ENCODE assay signal across 8 cellular contexts in the genomic region with DNA sequence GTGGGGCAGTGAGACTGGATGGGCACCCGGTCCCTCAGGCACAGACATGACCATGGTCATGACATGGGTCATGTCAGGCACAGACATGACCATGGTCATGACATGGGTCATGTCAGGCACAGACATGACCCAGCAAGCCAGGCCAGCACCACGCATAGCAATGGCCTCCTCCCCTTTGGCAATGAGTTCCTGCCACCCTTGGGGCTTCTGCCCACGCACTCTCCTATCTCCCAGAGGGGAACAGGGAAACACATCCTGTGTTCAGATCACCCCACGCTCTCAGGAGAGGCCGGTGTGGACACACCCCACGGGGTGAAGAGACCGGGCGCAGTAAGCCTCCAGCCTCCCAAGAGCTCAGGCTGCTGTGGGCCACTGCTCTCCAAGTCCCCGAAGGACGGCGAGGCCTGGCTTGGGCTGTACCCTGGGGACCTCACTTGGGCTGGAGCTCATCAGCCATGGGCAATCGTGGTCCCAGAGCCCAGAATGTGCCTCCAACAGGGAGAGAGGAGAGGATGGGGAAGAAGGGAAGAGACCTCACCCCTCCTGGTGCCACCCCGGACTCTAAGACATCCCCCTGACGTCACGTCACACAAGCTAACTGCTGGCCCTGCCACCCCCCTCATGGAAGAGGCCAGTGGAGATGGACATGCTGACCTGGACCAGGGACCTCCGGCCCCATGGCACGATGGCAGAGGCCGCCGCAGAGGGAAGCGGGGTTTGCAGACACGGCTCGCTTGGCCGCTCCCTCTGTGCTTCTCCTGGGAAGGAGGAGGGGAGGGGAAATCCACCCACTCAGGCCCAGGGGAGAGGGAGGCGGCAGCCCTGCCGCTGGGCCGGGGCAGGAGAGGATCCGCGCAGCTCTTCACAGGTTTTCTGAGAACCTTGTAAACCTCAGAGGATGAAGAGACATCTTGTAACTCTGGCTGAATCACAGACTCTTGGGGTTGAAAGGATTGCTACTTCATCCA.
DNase-seq lines count a peak whose midpoint lies in the region; ATAC-seq and TF ChIP-seq lines count a peak whose summit lies in the region.

No MANE protein-coding gene starts in this region.

- TF ChIP-seq CTCF in neutrophil (IDR thresholded peaks at IDR 0.05), result no peak

- H3K27me3 ChIP-seq in neutrophil, result peaks cover 26% of the 10 kb centered on the region

- DNase-seq in CD1c-positive myeloid dendritic cell (ENCODE audit: extremely low spot score) (peak; percentile 92), NCI-H187 (lab: John Stamatoyannopoulos, UW) (no peak), G401 (ENCODE audit: low spot score) (no peak), amygdala (lab: John Stamatoyannopoulos, UW) (no peak)
- DNase-seq in activated naive CD4-positive, alpha-beta T cell treated with Interleukin-2 at 50 U/mL for 16 hours, result peak; percentile 21

- ATAC-seq in GM19463 (IDR thresholded peaks at IDR 0.05; ENCODE audit: unreplicated experiment) (peak; percentile 16), HG03571 (IDR thresholded peaks at IDR 0.05; ENCODE audit: unreplicated experiment) (peak; percentile 8)

- peaks cover 20 to 34% of the 10 kb centered on the region in 2 experiments for H3K4me1 ChIP-seq in neutrophil (ENCODE audit: control insufficient read depth in 1 of 2, insufficient read depth in 1 of 2, low read depth in 1 of 2, low read length in 1 of 2)

- in situ Hi-C loops in G401 (cut with HindIII; ENCODE audit: low sequenced_read_pairs), result no loop called here

- peaks cover 10% of the 10 kb centered on the region for H3K36me3 ChIP-seq in neutrophil

- H3K9me3 ChIP-seq in neutrophil, result no peaks in the 10 kb centered on the region

- peak overlapping the region; percentile 43 to 50 for H3K4me3 ChIP-seq in neutrophil (ENCODE audit: low read depth in 1 of 2, low read length in 1 of 2)

- H3K27ac ChIP-seq in neutrophil, result peak overlapping the region; percentile 83

Comparison
In these comparisons a context has a peak if more than half of its experiments do, and no peak if none do; other contexts are left out.
1. DNase-seq: peak in CD1c-positive myeloid dendritic cell (single experiment) and activated naive CD4-positive, alpha-beta T cell treated with Interleukin-2 at 50 U/mL for 16 hours (single experiment); none in NCI-H187 (0 of 2), G401 (single experiment) and amygdala (0 of 56).